In genomic region chr6:153511896-153512496, GRCh38 we compare ENCODE assay signal across 9 cellular contexts.
A peak's percentile ranks its signal among the peaks of the same experiment; 100 is the strongest.
DNase-seq lines count a peak whose midpoint lies in the region; ATAC-seq and TF ChIP-seq lines count a peak whose summit lies in the region.
"Had no signal": no experiment of that assay in that cellular context is flagged by ENCODE, and none has a peak within 500 bp of the region (broad histone marks: within the 10 kb centered on the region; RNA-seq: fewer than 3 reads in every experiment).

No MANE protein-coding gene starts in this region.

- H3K36me3 ChIP-seq in fibroblast of lung (ENCODE audit: control insufficient read depth, insufficient read depth, low read length): no peaks in the 10 kb centered on the region

- no peak overlapping the region for H2AFZ ChIP-seq in fibroblast of lung (ENCODE audit: low read length)

- DNase-seq in GM10266 (ENCODE audit: extremely low spot score) (peak; percentile 10), SK-MEL-5 (ENCODE audit: low read depth, low spot score) (peak; percentile 58), fibroblast of lung (ENCODE audit: low read depth in 2 of 2) (peak; percentile 14 to 40), progenitor cell of endocrine pancreas (ENCODE audit: low spot score, unreplicated experiment) (no peak)
- DNase-seq in activated naive CD4-positive, alpha-beta T cell treated with anti-CD3 and anti-CD28 coated beads, Interleukin-2, amount 50 U/mL, for 16 hours: no peak
- DNase-seq in activated CD4-positive, alpha-beta T cell treated with anti-CD3 and anti-CD28 coated beads for 4 hours: no peak

- no peaks in the 10 kb centered on the region for H3K36me3 Mint-ChIP-seq in progenitor cell of endocrine pancreas (ENCODE audit: insufficient read depth)
- H3K36me3 Mint-ChIP-seq: activated naive CD8-positive, alpha-beta T cell had no signal

- no peaks in the 10 kb centered on the region for H3K9me3 ChIP-seq in fibroblast of lung (ENCODE audit: control insufficient read depth, insufficient read depth, low read depth, low read length)

- no peaks in the 10 kb centered on the region for H3K4me1 Mint-ChIP-seq in progenitor cell of endocrine pancreas (ENCODE audit: low read depth)

- H4K20me1 ChIP-seq in fibroblast of lung (ENCODE audit: control insufficient read depth, extremely low read depth, insufficient read depth, low read length): no peaks in the 10 kb centered on the region

- ATAC-seq in GM21390 (IDR thresholded peaks at IDR 0.05; ENCODE audit: unreplicated experiment) (peak; percentile 87), HG03565 (IDR thresholded peaks at IDR 0.05; ENCODE audit: unreplicated experiment) (peak; percentile 89)

- H3K79me2 ChIP-seq in fibroblast of lung (ENCODE audit: control insufficient read depth, insufficient read depth, low read length): no peaks in the 10 kb centered on the region

- no peaks in the 10 kb centered on the region for H3K27me3 ChIP-seq in fibroblast of lung (ENCODE audit: control insufficient read depth, insufficient read depth, low read length)

- H3K4me3 ChIP-seq in fibroblast of lung (replicated peaks in 1 of 4; ENCODE audit: control extremely low read depth in 1 of 4, insufficient read depth in 1 of 4, low read depth in 3 of 4, low read length in 4 of 4): no peak overlapping the region

- no peak overlapping the region for H3K27ac ChIP-seq in fibroblast of lung (ENCODE audit: insufficient read depth, low read length)

- in situ Hi-C loops in SK-MEL-5 (cut with HindIII; ENCODE audit: low pct_unique_long_range_greater_than_20kb, low sequenced_read_pairs): no loop called here

- H3K4me2 ChIP-seq in fibroblast of lung (ENCODE audit: extremely low read depth, insufficient read depth, low read length): no peak overlapping the region

- H3K4me3 Mint-ChIP-seq in progenitor cell of endocrine pancreas (ENCODE audit: low read depth): no peak overlapping the region
- H3K4me3 Mint-ChIP-seq: activated naive CD8-positive, alpha-beta T cell had no signal

- TF ChIP-seq CTCF in GM10266 (IDR thresholded peaks at IDR 0.05; ENCODE audit: control insufficient read depth, insufficient read depth, low read depth, missing control alignments) (peak; percentile 50), fibroblast of lung (conservative IDR thresholded peaks at IDR 0.05 in 1 of 2, IDR thresholded peaks at IDR 0.05 in 1 of 2; ENCODE audit: low read depth in 1 of 2, low read length in 2 of 2) (peak; percentile 47 to 73), progenitor cell of endocrine pancreas (IDR thresholded peaks at IDR 0.05; ENCODE audit: unreplicated experiment) (peak; percentile 63)

- H3K9me3 Mint-ChIP-seq in progenitor cell of endocrine pancreas (ENCODE audit: low read depth): peaks cover 4% of the 10 kb centered on the region

- no peaks in the 10 kb centered on the region for H3K4me1 ChIP-seq in fibroblast of lung (ENCODE audit: control insufficient read depth, extremely low read depth, insufficient read depth, low read length)

- H3K9ac ChIP-seq in fibroblast of lung (ENCODE audit: insufficient read depth, low read length): no peak overlapping the region

- H3K27ac Mint-ChIP-seq in progenitor cell of endocrine pancreas: no peak overlapping the region
- H3K27ac Mint-ChIP-seq: activated naive CD8-positive, alpha-beta T cell had no signal

- no peaks in the 10 kb centered on the region for H3K27me3 Mint-ChIP-seq in progenitor cell of endocrine pancreas
- H3K27me3 Mint-ChIP-seq: activated naive CD8-positive, alpha-beta T cell had no signal

Comparison
In these comparisons a context has a peak if more than half of its experiments do, and no peak if none do; other contexts are left out.
1. DNase-seq: peak in GM10266 (single experiment), SK-MEL-5 (single experiment) and fibroblast of lung (2 of 2); none in progenitor cell of endocrine pancreas (single experiment), activated naive CD4-positive, alpha-beta T cell treated with anti-CD3 and anti-CD28 coated beads, Interleukin-2, amount 50 U/mL, for 16 hours (single experiment) and activated CD4-positive, alpha-beta T cell treated with anti-CD3 and anti-CD28 coated beads for 4 hours (0 of 2).
2. Peak in every context shown above with its lines, with median percentiles within 50 percentile points of each other: CTCF ChIP-seq.